In the genomic region with DNA sequence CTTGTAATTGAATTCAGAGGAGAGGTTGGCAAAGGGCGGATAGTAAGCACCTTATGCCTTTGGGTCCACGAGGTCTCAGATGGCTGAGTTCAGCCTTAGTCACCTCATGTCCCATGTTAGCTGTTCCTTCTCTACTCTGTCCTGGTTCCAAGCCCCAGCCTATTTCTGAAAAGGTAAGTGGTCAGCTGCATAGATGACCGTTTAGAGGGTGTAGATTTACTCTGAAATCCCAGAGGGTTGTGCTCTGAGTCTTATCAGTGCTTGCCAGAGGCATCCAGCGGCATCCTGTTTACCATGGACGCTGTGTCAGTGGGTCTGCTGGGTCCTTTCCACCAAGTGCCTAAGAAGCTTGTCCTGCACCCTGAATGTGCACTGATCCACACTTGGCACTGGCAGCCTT, we compare ENCODE assay signal across 1 cellular context.
A peak's percentile ranks its signal among the peaks of the same experiment; 100 is the strongest.
TF ChIP-seq lines count a peak whose summit lies in the region.

No MANE protein-coding gene starts in this region.

TF ChIP-seq in K562, 482 proteins besides CTCF, POLR2A, EP300 and RAD21 (continued from another document and continues in another):
- TF ChIP-seq POLR3A (IDR thresholded peaks at IDR 0.05; ENCODE audit: borderline replicate concordance, extremely low read depth, insufficient read depth, insufficient read length) = no peak
- no peak for TF ChIP-seq CHAMP1 (IDR thresholded peaks at IDR 0.05)
- no peak for TF ChIP-seq STAT6 (CRISPR knock-in tag; IDR thresholded peaks at IDR 0.05)
- TF ChIP-seq ARID3A (IDR thresholded peaks at IDR 0.05; ENCODE audit: borderline replicate concordance, low read depth, low read length) = no peak
- TF ChIP-seq, protein P1, sequence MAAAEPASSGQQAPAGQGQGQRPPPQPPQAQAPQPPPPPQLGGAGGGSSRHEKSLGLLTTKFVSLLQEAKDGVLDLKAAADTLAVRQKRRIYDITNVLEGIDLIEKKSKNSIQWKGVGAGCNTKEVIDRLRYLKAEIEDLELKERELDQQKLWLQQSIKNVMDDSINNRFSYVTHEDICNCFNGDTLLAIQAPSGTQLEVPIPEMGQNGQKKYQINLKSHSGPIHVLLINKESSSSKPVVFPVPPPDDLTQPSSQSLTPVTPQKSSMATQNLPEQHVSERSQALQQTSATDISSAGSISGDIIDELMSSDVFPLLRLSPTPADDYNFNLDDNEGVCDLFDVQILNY (CRISPR knock-in tag; IDR thresholded peaks at IDR 0.05) = no peak
- no peak for TF ChIP-seq MAZ (CRISPR knock-in tag; conservative IDR thresholded peaks at IDR 0.05 in 1 of 2, IDR thresholded peaks at IDR 0.05 in 1 of 2)
- no peak for TF ChIP-seq ESRRB (CRISPR knock-in tag; IDR thresholded peaks at IDR 0.05; ENCODE audit: borderline replicate concordance)
- peak; percentile 59 for TF ChIP-seq PML (IDR thresholded peaks at IDR 0.05; ENCODE audit: low read length)
- TF ChIP-seq HLTF (IDR thresholded peaks at IDR 0.05) = no peak
- TF ChIP-seq, protein P2, sequence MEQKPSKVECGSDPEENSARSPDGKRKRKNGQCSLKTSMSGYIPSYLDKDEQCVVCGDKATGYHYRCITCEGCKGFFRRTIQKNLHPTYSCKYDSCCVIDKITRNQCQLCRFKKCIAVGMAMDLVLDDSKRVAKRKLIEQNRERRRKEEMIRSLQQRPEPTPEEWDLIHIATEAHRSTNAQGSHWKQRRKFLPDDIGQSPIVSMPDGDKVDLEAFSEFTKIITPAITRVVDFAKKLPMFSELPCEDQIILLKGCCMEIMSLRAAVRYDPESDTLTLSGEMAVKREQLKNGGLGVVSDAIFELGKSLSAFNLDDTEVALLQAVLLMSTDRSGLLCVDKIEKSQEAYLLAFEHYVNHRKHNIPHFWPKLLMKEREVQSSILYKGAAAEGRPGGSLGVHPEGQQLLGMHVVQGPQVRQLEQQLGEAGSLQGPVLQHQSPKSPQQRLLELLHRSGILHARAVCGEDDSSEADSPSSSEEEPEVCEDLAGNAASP (IDR thresholded peaks at IDR 0.05) = no peak
- TF ChIP-seq PURB (CRISPR knock-in tag; IDR thresholded peaks at IDR 0.05; ENCODE audit: low read depth) = no peak
- TF ChIP-seq ZNF644 (tag; IDR thresholded peaks at IDR 0.05; ENCODE audit: low read depth) = no peak
- TF ChIP-seq LARP7 (IDR thresholded peaks at IDR 0.05) = no peak
- TF ChIP-seq TFAM (CRISPR knock-in tag; conservative IDR thresholded peaks at IDR 0.05) = no peak
- TF ChIP-seq CBX8 (IDR thresholded peaks at IDR 0.05; ENCODE audit: borderline replicate concordance, extremely low read depth, low read depth, low read length, poor library complexity, severe bottlenecking) = no peak
- no peak for TF ChIP-seq FUS (optimal IDR thresholded peaks at IDR 0.05; ENCODE audit: low read depth, low read length)
- no peak for TF ChIP-seq NFATC3 (IDR thresholded peaks at IDR 0.05)
- no peak; a peak in 1 of 4 replicates for TF ChIP-seq CSDE1 (IDR thresholded peaks at IDR 0.05)
- no peak for TF ChIP-seq FOXK1 (CRISPR knock-in tag; IDR thresholded peaks at IDR 0.05; ENCODE audit: borderline replicate concordance)
- no peak for TF ChIP-seq BCL6 (CRISPR knock-in tag; IDR thresholded peaks at IDR 0.05)
- no peak for TF ChIP-seq NFIX (CRISPR knock-in tag; IDR thresholded peaks at IDR 0.05; ENCODE audit: low read depth)
- TF ChIP-seq ZNF184 (CRISPR knock-in tag; IDR thresholded peaks at IDR 0.05) = no peak
- TF ChIP-seq MYC (IDR thresholded peaks at IDR 0.05; ENCODE audit: low read depth, low read length) = no peak
- TF ChIP-seq MYC (CRISPR knock-in tag; IDR thresholded peaks at IDR 0.05; ENCODE audit: borderline replicate concordance, low read depth) = no peak
- TF ChIP-seq, protein P3, sequence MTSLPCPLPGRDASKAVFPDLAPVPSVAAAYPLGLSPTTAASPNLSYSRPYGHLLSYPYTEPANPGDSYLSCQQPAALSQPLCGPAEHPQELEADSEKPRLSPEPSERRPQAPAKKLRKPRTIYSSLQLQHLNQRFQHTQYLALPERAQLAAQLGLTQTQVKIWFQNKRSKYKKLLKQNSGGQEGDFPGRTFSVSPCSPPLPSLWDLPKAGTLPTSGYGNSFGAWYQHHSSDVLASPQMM (CRISPR knock-in tag; IDR thresholded peaks at IDR 0.05) = no peak
- TF ChIP-seq, protein P4, sequence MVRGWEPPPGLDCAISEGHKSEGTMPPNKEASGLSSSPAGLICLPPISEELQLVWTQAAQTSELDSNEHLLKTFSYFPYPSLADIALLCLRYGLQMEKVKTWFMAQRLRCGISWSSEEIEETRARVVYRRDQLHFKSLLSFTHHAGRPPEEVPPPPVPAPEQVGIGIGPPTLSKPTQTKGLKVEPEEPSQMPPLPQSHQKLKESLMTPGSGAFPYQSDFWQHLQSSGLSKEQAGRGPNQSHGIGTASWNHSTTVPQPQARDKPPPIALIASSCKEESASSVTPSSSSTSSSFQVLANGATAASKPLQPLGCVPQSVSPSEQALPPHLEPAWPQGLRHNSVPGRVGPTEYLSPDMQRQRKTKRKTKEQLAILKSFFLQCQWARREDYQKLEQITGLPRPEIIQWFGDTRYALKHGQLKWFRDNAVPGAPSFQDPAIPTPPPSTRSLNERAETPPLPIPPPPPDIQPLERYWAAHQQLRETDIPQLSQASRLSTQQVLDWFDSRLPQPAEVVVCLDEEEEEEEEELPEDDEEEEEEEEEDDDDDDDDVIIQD (CRISPR knock-in tag; IDR thresholded peaks at IDR 0.05) = no peak
- TF ChIP-seq E4F1 (CRISPR knock-in tag; IDR thresholded peaks at IDR 0.05; ENCODE audit: borderline replicate concordance) = no peak
- 0 out of 2 replicates have a peak, but pooled peaks have one; percentile 34 for TF ChIP-seq SMAD4 (CRISPR knock-in tag; conservative IDR thresholded peaks at IDR 0.05)
- TF ChIP-seq PHF8 (IDR thresholded peaks at IDR 0.05; ENCODE audit: borderline replicate concordance, low read length) = no peak
- TF ChIP-seq ZNF12 (CRISPR knock-in tag; IDR thresholded peaks at IDR 0.05) = no peak
- 0 out of 2 replicates have a peak, but pooled peaks have one; percentile 26 for TF ChIP-seq ZNF589 (CRISPR knock-in tag; IDR thresholded peaks at IDR 0.05; ENCODE audit: low read depth)
- no peak for TF ChIP-seq OTX1 (CRISPR knock-in tag; IDR thresholded peaks at IDR 0.05)
- TF ChIP-seq GATAD2A (IDR thresholded peaks at IDR 0.05) = no peak
- TF ChIP-seq MXI1 (IDR thresholded peaks at IDR 0.05; ENCODE audit: low read depth, low read length) = no peak
- TF ChIP-seq, protein P5, sequence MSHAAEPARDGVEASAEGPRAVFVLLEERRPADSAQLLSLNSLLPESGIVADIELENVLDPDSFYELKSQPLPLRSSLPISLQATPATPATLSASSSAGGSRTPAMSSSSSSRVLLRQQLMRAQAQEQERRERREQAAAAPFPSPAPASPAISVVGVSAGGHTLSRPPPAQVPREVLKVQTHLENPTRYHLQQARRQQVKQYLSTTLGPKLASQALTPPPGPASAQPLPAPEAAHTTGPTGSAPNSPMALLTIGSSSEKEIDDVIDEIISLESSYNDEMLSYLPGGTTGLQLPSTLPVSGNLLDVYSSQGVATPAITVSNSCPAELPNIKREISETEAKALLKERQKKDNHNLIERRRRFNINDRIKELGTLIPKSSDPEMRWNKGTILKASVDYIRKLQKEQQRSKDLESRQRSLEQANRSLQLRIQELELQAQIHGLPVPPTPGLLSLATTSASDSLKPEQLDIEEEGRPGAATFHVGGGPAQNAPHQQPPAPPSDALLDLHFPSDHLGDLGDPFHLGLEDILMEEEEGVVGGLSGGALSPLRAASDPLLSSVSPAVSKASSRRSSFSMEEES (CRISPR knock-in tag; IDR thresholded peaks at IDR 0.05) = no peak
- TF ChIP-seq HMBOX1 (IDR thresholded peaks at IDR 0.05) = peak; percentile 55; the same call in 1 of the 2 replicates
- TF ChIP-seq ZNF197 (CRISPR knock-in tag; IDR thresholded peaks at IDR 0.05; ENCODE audit: low read depth) = no peak
- peak; percentile 60; the same call in 1 of the 2 replicates for TF ChIP-seq KLF16 (IDR thresholded peaks at IDR 0.05)
